In the genomic region with DNA sequence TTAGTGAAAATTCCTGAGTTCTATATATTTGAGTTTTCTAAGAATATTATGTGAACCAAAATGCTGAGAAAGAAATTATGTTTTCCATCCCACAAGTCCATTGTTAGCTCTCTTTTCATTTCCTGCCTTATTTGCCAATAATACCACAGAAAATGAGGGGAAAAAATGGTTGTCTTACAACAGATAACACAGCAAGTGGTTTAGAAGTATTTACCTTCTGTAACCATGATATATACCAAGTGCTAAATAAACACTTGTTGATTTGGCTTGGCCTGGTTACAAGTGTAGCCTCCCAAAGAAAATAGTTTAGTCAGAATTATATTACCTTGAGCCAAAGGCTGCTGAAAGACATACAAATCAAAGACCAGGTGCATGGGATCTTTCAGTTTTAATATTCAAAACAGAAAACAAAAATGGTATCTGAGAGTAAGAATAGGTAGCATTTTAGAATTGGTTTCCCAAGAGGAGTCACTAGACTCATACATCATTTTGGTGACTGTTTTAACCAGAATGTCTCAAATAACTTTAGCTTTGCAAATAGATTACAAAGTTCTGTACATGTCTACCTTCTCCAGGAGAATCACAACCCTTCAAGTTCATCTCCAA, we compare ENCODE assay signal across 22 cellular contexts.
DNase-seq lines count a peak whose midpoint lies in the region; ATAC-seq and TF ChIP-seq lines count a peak whose summit lies in the region.
"Had no signal": no experiment of that assay in that cellular context is flagged by ENCODE, and none has a peak within 500 bp of the region (broad histone marks: within the 10 kb centered on the region; RNA-seq: fewer than 3 reads in every experiment).

No MANE protein-coding gene starts in this region.

- no peak overlapping the region for H3K27ac Mint-ChIP-seq in MCF 10A (ENCODE audit: low read depth, unreplicated experiment)
- H3K27ac Mint-ChIP-seq: CD4-positive, alpha-beta T cell had no signal

- H3K27me3 ChIP-seq in mammary epithelial cell (ENCODE audit: insufficient read depth, low read length) = no peaks in the 10 kb centered on the region
- no peaks in the 10 kb centered on the region for H3K27me3 ChIP-seq in hepatocyte
- H3K27me3 ChIP-seq in stomach = no peaks in the 10 kb centered on the region
- H3K27me3 ChIP-seq: BLaER1, Peyer's patch had no signal

- dilution Hi-C loops in mammary epithelial cell (cut with HindIII; ENCODE audit: low sequenced_read_pairs) = no loop called here

- peak; percentile 61 for ATAC-seq in HG03280 (IDR thresholded peaks at IDR 0.05; ENCODE audit: unreplicated experiment)
- ATAC-seq: HepG2, K562, SK-N-SH treated with all-trans-retinoic acid at 6 μM for 48 hours had no signal

- POLR2A ChIA-PET in MCF 10A (lab: Yijun Ruan, JAX) = interaction anchor here (0.6 to 1.1 kb wide), 2 partner anchors 18 to 108 kb away, joined by 3 read pairs; no protein-coding TSS in a partner anchor

- in situ Hi-C loops in mammary epithelial cell (cut with MboI; ENCODE audit: low sequenced_read_pairs in 2 of 2) = no loop called here

- H3K4me3 ChIP-seq in mammary epithelial cell (replicated peaks in 1 of 3; ENCODE audit: insufficient read depth in 1 of 3, low read depth in 2 of 3, low read length in 3 of 3) (no peak overlapping the region), hepatocyte (no peak overlapping the region), stomach (no peak overlapping the region)
- H3K4me3 ChIP-seq: BLaER1, K562, Peyer's patch had no signal

- H2AFZ ChIP-seq in mammary epithelial cell (ENCODE audit: low read depth, low read length) = no peak overlapping the region
- no peak overlapping the region for H2AFZ ChIP-seq in hepatocyte

- TF ChIP-seq EP300 in stomach (IDR thresholded peaks at IDR 0.05) = no peak

- H3K36me3 Mint-ChIP-seq in MCF 10A (ENCODE audit: insufficient read depth, unreplicated experiment) = no peaks in the 10 kb centered on the region

- H3K4me1 ChIP-seq in mammary epithelial cell (ENCODE audit: insufficient read depth, low read length) (peaks cover 27% of the 10 kb centered on the region), hepatocyte (ENCODE audit: insufficient read depth) (no peaks in the 10 kb centered on the region), stomach (no peaks in the 10 kb centered on the region)
- H3K4me1 ChIP-seq: BLaER1, Peyer's patch had no signal

- H3K79me2 ChIP-seq in mammary epithelial cell (ENCODE audit: insufficient read depth, low read length) = no peaks in the 10 kb centered on the region
- no peaks in the 10 kb centered on the region for H3K79me2 ChIP-seq in hepatocyte

- H3K4me1 Mint-ChIP-seq in MCF 10A (ENCODE audit: insufficient read depth, unreplicated experiment) = peaks cover 13% of the 10 kb centered on the region

- H3K4me3 Mint-ChIP-seq in MCF 10A (ENCODE audit: unreplicated experiment) = no peak overlapping the region
- H3K4me3 Mint-ChIP-seq: CD4-positive, alpha-beta T cell had no signal

- no peak overlapping the region for H3K9ac ChIP-seq in mammary epithelial cell (ENCODE audit: insufficient read depth, low read length)
- H3K9ac ChIP-seq: BLaER1 had no signal

- CTCF ChIA-PET in MCF 10A (lab: Yijun Ruan, JAX) (interaction anchor here (1.1 to 1.3 kb wide), 2 partner anchors 17 to 426 kb away, joined by 3 to 4 read pairs; no protein-coding TSS in a partner anchor), mammary epithelial cell (lab: Charles Lee; ENCODE audit: low non-redundant PET) (interaction anchor here (0.7 kb wide), 1 partner anchor 1054 kb away, joined by 4 read pairs; no protein-coding TSS in a partner anchor)

- H4K20me1 ChIP-seq in mammary epithelial cell (ENCODE audit: insufficient read depth, low read length) (no peaks in the 10 kb centered on the region), hepatocyte (ENCODE audit: insufficient read depth, poor library complexity, severe bottlenecking) (no peaks in the 10 kb centered on the region)
- H4K20me1 ChIP-seq: BLaER1 had no signal

- H3K9me3 ChIP-seq in mammary epithelial cell (replicated peaks; ENCODE audit: insufficient read depth, low read length) (no peaks in the 10 kb centered on the region), hepatocyte (ENCODE audit: low read depth) (no peaks in the 10 kb centered on the region), stomach (peaks cover 0 to 20% (median 8%) of the 10 kb centered on the region in 4 donors)
- H3K9me3 ChIP-seq: Peyer's patch had no signal

- H3K27me3 Mint-ChIP-seq in MCF 10A (ENCODE audit: insufficient read depth, unreplicated experiment) = no peaks in the 10 kb centered on the region

- DNase-seq in MCF 10A (ENCODE audit: unreplicated experiment) = peak; percentile 27
- no peak for DNase-seq in mammary epithelial cell
- peak; percentile 2 for DNase-seq in NCI-H2196 (lab: John Stamatoyannopoulos, UW; ENCODE audit: unreplicated experiment)
- DNase-seq in hepatocyte (ENCODE audit: low spot score) = no peak
- DNase-seq in cerebellar cortex (ENCODE audit: low spot score) = no peak
- DNase-seq in stomach = no peak
- DNase-seq: CD4-positive, alpha-beta T cell; COR-L47; GF-D8; MV-4-11; NCI-H1436; NCI-H1930; NCI-H2171; NCI-H446; NCI-H69; Peyer's patch had no signal

- H3K9me3 Mint-ChIP-seq in MCF 10A (ENCODE audit: unreplicated experiment) = peaks cover 6% of the 10 kb centered on the region

- BruUV-seq in MCF 10A (replicated peaks; lab: Mats Ljungman, UMichigan) (no TSS peak), mammary epithelial cell (replicated peaks; lab: Mats Ljungman, UMichigan) (no TSS peak)

- no peak for TF ChIP-seq CTCF in MCF 10A (IDR thresholded peaks at IDR 0.05; ENCODE audit: unreplicated experiment)
- TF ChIP-seq CTCF in mammary epithelial cell (conservative IDR thresholded peaks at IDR 0.05 in 1 of 2, IDR thresholded peaks at IDR 0.05 in 1 of 2; ENCODE audit: extremely low read depth in 1 of 2, insufficient read depth in 1 of 2, low read depth in 1 of 2, low read length in 2 of 2) = no peak
- TF ChIP-seq CTCF in hepatocyte (IDR thresholded peaks at IDR 0.05; ENCODE audit: poor library complexity) = no peak
- no peak for TF ChIP-seq CTCF in stomach (IDR thresholded peaks at IDR 0.05)

- intact Hi-C loops in MCF 10A (cut with micrococcal nuclease) (no loop called here), mammary epithelial cell (cut with micrococcal nuclease) (loop anchor here (5.0 to 10.0 kb wide), 4 partner anchors 74 to 499 kb away; a partner anchor contains a TSS), stomach (cut with DNase I; ENCODE audit: low total_unique reads) (no loop called here)

- H3K9me2 ChIP-seq in hepatocyte (replicated peaks; ENCODE audit: insufficient read depth) = no peaks in the 10 kb centered on the region

- H3K4me2 ChIP-seq in mammary epithelial cell (ENCODE audit: insufficient read depth, low read depth, low read length) (no peak overlapping the region), hepatocyte (no peak overlapping the region)
- H3K4me2 ChIP-seq: BLaER1 had no signal

- no peak overlapping the region for H3K27ac ChIP-seq in mammary epithelial cell (ENCODE audit: insufficient read depth, low read depth, low read length)
- H3K27ac ChIP-seq in hepatocyte = no peak overlapping the region
- H3K27ac ChIP-seq in stomach = no peak overlapping the region
- H3K27ac ChIP-seq: BLaER1, HL-60, Peyer's patch had no signal

- H3K36me3 ChIP-seq in mammary epithelial cell (ENCODE audit: insufficient read depth, low read length) (no peaks in the 10 kb centered on the region), hepatocyte (replicated peaks; ENCODE audit: insufficient read depth, low read depth) (no peaks in the 10 kb centered on the region), stomach (no peaks in the 10 kb centered on the region)
- H3K36me3 ChIP-seq: BLaER1, Peyer's patch had no signal

- TF ChIP-seq POLR2A in stomach (IDR thresholded peaks at IDR 0.05) = no peak

Comparison
In these comparisons a context has a peak if more than half of its experiments do, and no peak if none do; other contexts are left out.
1. DNase-seq: peak in MCF 10A (single experiment) and NCI-H2196 (single experiment); none in mammary epithelial cell (single experiment), hepatocyte (single experiment), cerebellar cortex (single experiment) and stomach (single experiment).